In the genomic region with DNA sequence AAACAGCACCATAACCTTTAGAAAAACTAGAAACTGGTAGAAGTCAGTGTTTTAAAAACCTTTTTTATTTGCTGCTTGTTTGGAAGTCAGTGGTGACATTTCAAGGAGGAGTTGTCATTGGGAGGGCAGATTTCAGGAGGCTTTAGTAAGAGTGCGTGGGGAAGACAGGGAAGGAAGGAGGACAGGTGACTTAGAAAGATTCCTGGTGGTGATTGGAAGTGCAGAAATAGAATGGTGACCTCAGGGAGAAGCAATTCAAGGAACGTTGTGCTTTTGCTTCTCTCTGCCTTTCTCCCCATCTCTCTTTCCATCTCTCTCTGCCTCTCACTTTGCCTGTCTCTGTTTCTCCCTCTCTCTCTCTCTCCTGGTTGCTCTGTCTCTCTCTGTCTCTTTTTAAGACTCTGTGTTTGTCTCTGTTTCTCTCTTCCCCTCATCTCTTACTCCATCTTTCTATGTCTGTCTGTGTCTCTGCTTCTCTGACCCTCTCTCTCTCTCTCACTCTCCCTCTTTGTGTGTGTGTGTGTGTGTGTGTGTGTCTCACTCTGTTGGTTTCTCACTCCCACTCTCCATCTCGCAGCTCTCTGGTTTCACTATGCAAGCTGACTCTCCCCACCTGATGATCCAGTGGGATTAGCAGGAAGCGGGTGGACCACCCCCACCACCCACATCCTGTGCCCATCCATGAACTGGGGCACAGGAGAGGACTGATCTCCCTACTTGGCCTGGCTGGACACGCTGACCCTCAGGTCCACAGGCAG, we compare ENCODE assay signal across 27 cellular contexts. TPM values are rescaled to one million over a fixed set of nuclear protein-coding genes. Genes with fewer than 3 reads are reported as not detected.
DNase-seq lines count a peak whose midpoint lies in the region; FAIRE-seq and TF ChIP-seq lines count a peak whose summit lies in the region.
"Had no signal": no experiment of that assay in that cellular context is flagged by ENCODE, and none has a peak within 500 bp of the region (broad histone marks: within the 10 kb centered on the region; RNA-seq: fewer than 3 reads in every experiment).

No MANE protein-coding gene starts in this region.

- TF ChIP-seq EP300 in H1 (IDR thresholded peaks at IDR 0.05; ENCODE audit: borderline replicate concordance in 1 of 2, low read depth in 2 of 2, low read length in 2 of 2) (no peak), transverse colon (IDR thresholded peaks at IDR 0.05; ENCODE audit: low read depth) (no peak)

- no peaks in the 10 kb centered on the region for H3K36me3 ChIP-seq in HUES6 (ENCODE audit: control insufficient read depth, insufficient read depth, low read length)
- H3K36me3 ChIP-seq in H1 (ENCODE audit: control insufficient read depth in 2 of 4, insufficient read depth in 4 of 4, low read length in 3 of 4) = no peaks in the 10 kb centered on the region
- no peaks in the 10 kb centered on the region for H3K36me3 ChIP-seq in BE2C
- H3K36me3 ChIP-seq in transverse colon = no peaks in the 10 kb centered on the region
- H3K36me3 ChIP-seq: adrenal gland, uterus had no signal

- H2BK15ac ChIP-seq in H1 (ENCODE audit: low read length) = no peak overlapping the region; the same call in 1 of the 2 replicates

- no peak for TF ChIP-seq POLR2A in H1 (IDR thresholded peaks at IDR 0.05; ENCODE audit: control extremely low read depth in 1 of 2, low read depth in 2 of 2, low read length in 2 of 2)
- no peak for TF ChIP-seq POLR2A in transverse colon (IDR thresholded peaks at IDR 0.05)

- peaks cover 13% of the 10 kb centered on the region for H3K4me1 Mint-ChIP-seq in mesothelial cell of epicardium

- WGBS in H1 (ENCODE audit: extremely low coverage in 1 of 2, insufficient coverage in 1 of 2, insufficient read length in 1 of 2, insufficient replicate concordance in 2 of 2, low coverage in 1 of 2, low lambda C conversion rate in 2 of 2, missing lambda C conversion rate in 1 of 2), 2 experiments = 87% methylated on average over 5 of the region's 5 CpGs; no CpG with 5 or more reads in 1 of the 2 experiments
- WGBS in transverse colon (ENCODE audit: low coverage in 1 of 2), 2 donors = 53 to 65% methylated on average over 3 to 5 of the region's 5 CpGs

- CTCF ChIA-PET in H1 (lab: Charles Lee; ENCODE audit: partially characterized antibody) = interaction anchor here (4.6 kb wide), 1 partner anchor 12 kb away, joined by 23 read pairs; no protein-coding TSS in a partner anchor

- no peak overlapping the region for H3K23ac ChIP-seq in H1 (ENCODE audit: insufficient read length)

- peak overlapping the region; percentile 18 for H3K9ac ChIP-seq in HUES6 (ENCODE audit: low read length)
- no peak overlapping the region for H3K9ac ChIP-seq in H1 (replicated peaks in 1 of 4; ENCODE audit: extremely low read depth in 1 of 4, low read depth in 3 of 4, low read length in 3 of 4)

- no peak overlapping the region for H3K18ac ChIP-seq in H1 (ENCODE audit: extremely low read depth, low read length)

- POLR2A ChIA-PET in H1 (lab: Charles Lee; ENCODE audit: partially characterized antibody) = no interaction called here

- H3K23me2 ChIP-seq in H1 (ENCODE audit: low read depth, low read length) = no peaks in the 10 kb centered on the region; the same call in 1 of the 2 replicates

- no peaks in the 10 kb centered on the region for H3K79me1 ChIP-seq in H1 (ENCODE audit: low read depth, low read length)

- no peak overlapping the region; the same call in 1 of the 2 replicates for H2BK5ac ChIP-seq in H1 (ENCODE audit: low read depth, low read length)

- H3K4me1 ChIP-seq in HUES6 (ENCODE audit: control insufficient read depth, insufficient read depth, low read length) (peaks cover 28% of the 10 kb centered on the region), H1 (replicated peaks in 1 of 4; ENCODE audit: control insufficient read depth in 3 of 4, insufficient read depth in 4 of 4, low read length in 3 of 4) (peaks cover 0 to 3% (median 0%) of the 10 kb centered on the region in 4 experiments; a peak in 2 of 7 replicates), BE2C (no peaks in the 10 kb centered on the region), transverse colon (peaks cover 0 to 7% (median 0%) of the 10 kb centered on the region in 4 donors)
- H3K4me1 ChIP-seq: adrenal gland had no signal

- H3K4me3 ChIP-seq in HUES6 (ENCODE audit: low read depth, low read length) (no peak overlapping the region), H1 (ENCODE audit: extremely low read depth in 1 of 4, insufficient read depth in 2 of 4, low read depth in 3 of 4, low read length in 4 of 4) (no peak overlapping the region), BE2C (ENCODE audit: low read depth, low read length) (no peak overlapping the region), transverse colon (no peak overlapping the region)
- H3K4me3 ChIP-seq: A549, adrenal gland, lung, smooth muscle cell, uterus had no signal

- H3K4ac ChIP-seq in H1 (replicated peaks; ENCODE audit: insufficient read length, low read depth, low read length) = no peak overlapping the region

- H3K79me2 ChIP-seq in H1 (ENCODE audit: control insufficient read depth in 1 of 2, insufficient read depth in 2 of 2, low read length in 2 of 2) = no peaks in the 10 kb centered on the region

- H3K27ac ChIP-seq in HUES6 (ENCODE audit: low read depth, low read length) = no peak overlapping the region; the same call in 1 of the 2 replicates
- H3K27ac ChIP-seq in H1 (ENCODE audit: low read depth, low read length) = no peak overlapping the region; the same call in 1 of the 2 replicates
- H3K27ac ChIP-seq in transverse colon = no peak overlapping the region
- H3K27ac ChIP-seq: adrenal gland, C4-2B, RWPE1 had no signal

- H3K9me3 ChIP-seq in HUES6 (ENCODE audit: control insufficient read depth, insufficient read depth, low read depth, low read length) = peaks cover 5% of the 10 kb centered on the region; the same call in 1 of the 2 replicates
- peaks cover 0 to 3% of the 10 kb centered on the region in 2 experiments; a peak in 1 of 4 replicates for H3K9me3 ChIP-seq in H1 (ENCODE audit: insufficient read depth in 2 of 2, low read depth in 1 of 2, low read length in 1 of 2)
- H3K9me3 ChIP-seq in BE2C = no peaks in the 10 kb centered on the region
- no peaks in the 10 kb centered on the region for H3K9me3 ChIP-seq in transverse colon
- H3K9me3 ChIP-seq: A549, adrenal gland, uterus had no signal

- peak; percentile 34 for DNase-seq in A172 (ENCODE audit: low spot score)
- DNase-seq in H1 (ENCODE audit: low read depth in 1 of 2, low spot score in 2 of 2) = no peak
- DNase-seq in mesothelial cell of epicardium (ENCODE audit: low spot score in 2 of 2, unreplicated experiment in 2 of 2) = no peak
- DNase-seq in BE2C = no peak
- no peak for DNase-seq in retina
- no peak for DNase-seq in transverse colon
- DNase-seq in GDM1 (lab: John Stamatoyannopoulos, UW) = no peak
- DNase-seq: activated CD4-positive, alpha-beta T cell treated with anti-CD3 and anti-CD28 coated beads, Interleukin-2, amount 10 ng/mL, durations not matched to agents 7 days and 5 days; activated CD8-positive, alpha-beta memory T cell treated with anti-CD3 and anti-CD28 coated beads, Interleukin-2, amount 50 U/mL, for 4 hours; activated gamma-delta T cell; adrenal gland; central memory CD4-positive, alpha-beta T cell; effector CD8-positive, alpha-beta T cell; head of caudate nucleus; Karpas-422; naive thymus-derived CD8-positive, alpha-beta T cell; NCI-H1092 treated with DMSO at 0.1 percent for 48 hours; NCI-H524 treated with DMSO at 0.1 percent for 48 hours; stimulated activated CD4-positive, alpha-beta T cell treated with anti-CD3 and anti-CD28 coated beads, Interleukin-4, amount 100 ng/mL, for 24 hours; uterus had no signal

- FAIRE-seq in H1 (lab: Jason Lieb, UNC) = no peak
- FAIRE-seq: A549 had no signal

- H3K56ac ChIP-seq in H1 (replicated peaks; ENCODE audit: insufficient read length, low read depth, low read length) = no peak overlapping the region

- peaks cover 5% of the 10 kb centered on the region for H3K9me3 Mint-ChIP-seq in mesothelial cell of epicardium
- H3K9me3 Mint-ChIP-seq: activated CD4-positive, alpha-beta T cell treated with anti-CD3 and anti-CD28 coated beads, Interleukin-2, amount 10 ng/mL, durations not matched to agents 7 days and 5 days had no signal

- peak overlapping the region; percentile 47; the same call in 1 of the 2 replicates for H2AFZ ChIP-seq in H1 (ENCODE audit: low read length)

- peak overlapping the region; percentile 17 for H3K27ac Mint-ChIP-seq in mesothelial cell of epicardium
- H3K27ac Mint-ChIP-seq: activated CD4-positive, alpha-beta T cell treated with anti-CD3 and anti-CD28 coated beads, Interleukin-2, amount 10 ng/mL, durations not matched to agents 7 days and 5 days; progenitor cell of endocrine pancreas had no signal

- no peak overlapping the region for H3K4me2 ChIP-seq in H1 (ENCODE audit: insufficient read depth in 1 of 2, low read depth in 2 of 2, low read length in 2 of 2)
- H3K4me2 ChIP-seq: A549, smooth muscle cell had no signal

- H2AK5ac ChIP-seq in H1 (ENCODE audit: low read depth, low read length) = 0 out of 2 replicates have a peak overlapping the region, but pooled peaks have one; percentile 0

- in situ Hi-C loops in transverse colon (cut with MboI; ENCODE audit: low pct_ligation_motif_present in 1 of 4, low pct_unique_long_range_greater_than_20kb in 1 of 4, low sequenced_read_pairs in 3 of 4) = no loop called here

- intact Hi-C loops in transverse colon (cut with DNase I; ENCODE audit: low total_unique reads) = no loop called here

- no peak overlapping the region for H2BK120ac ChIP-seq in H1 (replicated peaks; ENCODE audit: low read depth, low read length)

- no peak overlapping the region for H4K91ac ChIP-seq in H1 (replicated peaks; ENCODE audit: insufficient read length, low read length)

- H2BK20ac ChIP-seq in H1 (ENCODE audit: low read length) = no peak overlapping the region

- H3K27me3 ChIP-seq in HUES6 (ENCODE audit: control insufficient read depth, insufficient read depth, low read length) (no peaks in the 10 kb centered on the region), H1 (replicated peaks in 1 of 4; ENCODE audit: control insufficient read depth in 3 of 4, extremely low read depth in 1 of 4, insufficient read depth in 3 of 4, low read length in 3 of 4) (peaks cover 0 to 2% (median 0%) of the 10 kb centered on the region in 4 experiments; a peak in 2 of 7 replicates), BE2C (no peaks in the 10 kb centered on the region), transverse colon (no peaks in the 10 kb centered on the region)
- H3K27me3 ChIP-seq: uterus had no signal

- no peak for TF ChIP-seq CTCF in H1 (IDR thresholded peaks at IDR 0.05; ENCODE audit: control extremely low read depth in 1 of 3, insufficient read depth in 1 of 3, low read depth in 1 of 3, low read length in 3 of 3)
- TF ChIP-seq CTCF in mesothelial cell of epicardium (IDR thresholded peaks at IDR 0.05; ENCODE audit: unreplicated experiment) = no peak
- no peak for TF ChIP-seq CTCF in BE2C (IDR thresholded peaks at IDR 0.05; ENCODE audit: low read depth, low read length)
- TF ChIP-seq CTCF in transverse colon (IDR thresholded peaks at IDR 0.05) = no peak

- no peaks in the 10 kb centered on the region for H3K36me3 Mint-ChIP-seq in mesothelial cell of epicardium
- H3K36me3 Mint-ChIP-seq: naive thymus-derived CD8-positive, alpha-beta T cell had no signal

- no peak overlapping the region for H3K14ac ChIP-seq in H1 (ENCODE audit: insufficient read length)

- TF ChIP-seq RAD21 in H1 (IDR thresholded peaks at IDR 0.05 in 1 of 2, conservative IDR thresholded peaks at IDR 0.05 in 1 of 2; ENCODE audit: low read depth in 2 of 2, low read length in 2 of 2) = no peak

- no peaks in the 10 kb centered on the region for H3K27me3 Mint-ChIP-seq in mesothelial cell of epicardium (ENCODE audit: low read depth)

- no peak overlapping the region for H3K4me3 Mint-ChIP-seq in mesothelial cell of epicardium
- H3K4me3 Mint-ChIP-seq: activated CD4-positive, alpha-beta T cell treated with anti-CD3 and anti-CD28 coated beads, Interleukin-2, amount 10 ng/mL, durations not matched to agents 7 days and 5 days; naive thymus-derived CD8-positive, alpha-beta T cell had no signal

- H4K5ac ChIP-seq in H1 (ENCODE audit: insufficient read length, low read depth, low read length) = no peak overlapping the region

- H4K8ac ChIP-seq in H1 (ENCODE audit: extremely low read depth, insufficient read depth, low read length) = no peak overlapping the region

- H4K20me1 ChIP-seq in H1 (replicated peaks in 1 of 2; ENCODE audit: control insufficient read depth in 1 of 2, insufficient read depth in 2 of 2, low read length in 2 of 2) = no peaks in the 10 kb centered on the region

- peak overlapping the region; percentile 22; the same call in 1 of the 2 replicates for H2BK12ac ChIP-seq in H1 (ENCODE audit: low read depth, low read length)

RNA-seq across cellular contexts. Expression of a gene that starts 10.9 kb away (rescaled TPM):
- 233 and 244 TPM in 2 replicates for total RNA-seq in A172 (2014; rRNA removed; shearing (Covaris generic))
- total RNA-seq in H1 (2021; fragmentation: NEBNext Ultra II Directional; extraction: Animal tissue kit (Norgen Biotek cat#: 25700)) = 128 TPM in 2 replicates
- polyA plus RNA-seq in H1 (2011; rRNA removed) = 51.2 and 76.9 TPM in 2 replicates
- polyA plus RNA-seq in H1 (2011; cell fraction: cytosol; rRNA removed) = 68.1 TPM
- 135 TPM for polyA plus RNA-seq in H1 (2011; cell fraction: nucleus; rRNA removed)
- 83.6 to 123 TPM (median 119 TPM) in 4 replicates for polyA plus RNA-seq in H1 (2012, experiment 1 of 2)
- 93.7 TPM for polyA plus RNA-seq in H1 (2012, experiment 2 of 2)
- 63.5 TPM for polyA plus RNA-seq in H1 (2013, experiment 1 of 2)
- polyA plus RNA-seq in H1 (2013, experiment 2 of 2) = 58.9 TPM
- 45.6 and 46.7 TPM in 2 replicates for polyA minus RNA-seq in H1 (2011; rRNA and poly(A)+ RNA removed)
- 55.2 TPM for polyA minus RNA-seq in H1 (2011; cell fraction: cytosol; rRNA and poly(A)+ RNA removed)
- polyA minus RNA-seq in H1 (2011; cell fraction: nucleus; rRNA and poly(A)+ RNA removed) = 47.8 TPM
- total RNA-seq in mesothelial cell of epicardium (34.2 to 35.3 TPM (median 34.9 TPM) in 3 replicates), transverse colon (10 to 100 TPM; 53.9 to 93.9 (median 66.2) TPM)
- polyA plus RNA-seq in BE2C (2012; ENCODE audit: insufficient read depth, insufficient read length, low read depth) = 25.6 TPM
